In genomic region chrX:46757052-46757451, GRCh38 we compare ENCODE assay signal across 7 cellular contexts. TPM values are rescaled to one million over a fixed set of nuclear protein-coding genes. Genes with fewer than 3 reads are reported as not detected.
A peak's percentile ranks its signal among the peaks of the same experiment; 100 is the strongest.
DNase-seq lines count a peak whose midpoint lies in the region; ATAC-seq and TF ChIP-seq lines count a peak whose summit lies in the region.

No MANE protein-coding gene starts in this region.

- peak overlapping the region in 5 of 8 donors; percentile 37 to 93 (median 86) for H3K4me3 Mint-ChIP-seq in CD4-positive, alpha-beta memory T cell
- H3K4me3 Mint-ChIP-seq in H9 (peak overlapping the region; percentile 78 to 90), naive B cell (peak overlapping the region; percentile 96 to 99 (median 97))
- H3K4me3 Mint-ChIP-seq in activated CD4-positive, alpha-beta memory T cell treated with anti-CD3 and anti-CD28 coated beads for 36 hours, result peak overlapping the region; percentile 94

- no peaks in the 10 kb centered on the region for H3K79me1 ChIP-seq in H9 (ENCODE audit: insufficient read depth, low read depth, low read length, poor library complexity, severe bottlenecking)

- H3K4me3 ChIP-seq in CD4-positive, alpha-beta memory T cell (ENCODE audit: low read length in 2 of 2), result no peak overlapping the region
- no peak overlapping the region for H3K4me3 ChIP-seq in vagina
- H3K4me3 ChIP-seq in tibial artery, result no peak overlapping the region

- no peaks in the 10 kb centered on the region for H3K27me3 Mint-ChIP-seq in CD4-positive, alpha-beta memory T cell
- peaks cover 8% of the 10 kb centered on the region; the same call in 1 of the 2 replicates for H3K27me3 Mint-ChIP-seq in H9 (ENCODE audit: low read depth)
- no peaks in the 10 kb centered on the region for H3K27me3 Mint-ChIP-seq in activated CD4-positive, alpha-beta memory T cell treated with anti-CD3 and anti-CD28 coated beads for 36 hours
- no peaks in the 10 kb centered on the region for H3K27me3 Mint-ChIP-seq in naive B cell

- H3K9ac ChIP-seq in H9 (ENCODE audit: extremely low read depth, insufficient read length, low read length), result no peak overlapping the region

- no peak overlapping the region for H4K8ac ChIP-seq in H9 (replicated peaks; ENCODE audit: insufficient read length, low read depth, low read length)

- H3K4ac ChIP-seq in H9 (ENCODE audit: low read depth, low read length), result no peak overlapping the region

- H2BK12ac ChIP-seq in H9 (ENCODE audit: insufficient read length, low read depth, low read length), result no peak overlapping the region

- no peak for TF ChIP-seq POLR2A in vagina (IDR thresholded peaks at IDR 0.05)

- H4K5ac ChIP-seq in H9 (ENCODE audit: insufficient read length, low read depth, low read length), result no peak overlapping the region

- H2BK20ac ChIP-seq in H9 (ENCODE audit: low read depth, low read length, poor library complexity, severe bottlenecking), result no peak overlapping the region

- intact Hi-C loops in CD4-positive, alpha-beta memory T cell (cut with micrococcal nuclease), result loop anchor here (5.0 kb wide), 1 partner anchor 145 kb away; no protein-coding TSS in a partner anchor
- intact Hi-C loops in activated CD4-positive, alpha-beta memory T cell treated with anti-CD3 and anti-CD28 coated beads for 36 hours (cut with micrococcal nuclease), result loop anchor here (5.0 kb wide), 1 partner anchor 45 kb away; no protein-coding TSS in a partner anchor
- intact Hi-C loops in vagina (cut with DNase I), result loop anchor here (5.0 kb wide), 1 partner anchor 35 kb away; no protein-coding TSS in a partner anchor
- intact Hi-C loops in tibial artery (cut with DNase I; ENCODE audit: low total_unique reads), result loop anchor here (5.0 kb wide), 2 partner anchors 270 to 335 kb away; no protein-coding TSS in a partner anchor

- no peak overlapping the region for H2AK5ac ChIP-seq in H9 (ENCODE audit: insufficient read length, low read length)

- WGBS in H9 (ENCODE audit: extremely low coverage, insufficient read length, low lambda C conversion rate), result no CpG with 5 or more reads among the region's 8 CpGs

- no peak overlapping the region for H3T11ph ChIP-seq in H9 (ENCODE audit: low read length)

- H3K23me2 ChIP-seq in H9 (ENCODE audit: insufficient read length, low read depth, low read length, poor library complexity, severe bottlenecking), result peaks cover 12% of the 10 kb centered on the region

- POLR2A ChIA-PET in CD4-positive, alpha-beta memory T cell (lab: Charles Lee; ENCODE audit: partially characterized antibody), result no interaction called here
- POLR2A ChIA-PET in activated CD4-positive, alpha-beta memory T cell treated with anti-CD3 and anti-CD28 coated beads for 36 hours (lab: Charles Lee), result no interaction called here

- H2BK120ac ChIP-seq in H9 (ENCODE audit: low read depth, low read length, poor library complexity, severe bottlenecking), result no peak overlapping the region

- peaks cover 6% of the 10 kb centered on the region for H3K4me1 ChIP-seq in CD4-positive, alpha-beta memory T cell (ENCODE audit: insufficient read depth, low read length)
- peaks cover 5% of the 10 kb centered on the region; the same call in 1 of the 2 replicates for H3K4me1 ChIP-seq in H9 (ENCODE audit: insufficient read depth, low read length)
- no peaks in the 10 kb centered on the region for H3K4me1 ChIP-seq in vagina
- H3K4me1 ChIP-seq in tibial artery, result peaks cover 0 to 8% (median 3%) of the 10 kb centered on the region in 4 donors

- H3K14ac ChIP-seq in H9 (ENCODE audit: insufficient read depth, low read length), result no peak overlapping the region

- peak overlapping the region; percentile 6 for H3K4me2 ChIP-seq in H9 (ENCODE audit: insufficient read depth, insufficient read length, low read length)

- H2AFZ ChIP-seq in H9 (ENCODE audit: low read length), result no peak overlapping the region

- H3K9me3 Mint-ChIP-seq in CD4-positive, alpha-beta memory T cell, result peaks cover 0 to 3% (median 0%) of the 10 kb centered on the region in 8 donors
- H3K9me3 Mint-ChIP-seq in H9 (peaks cover 74 to 79% of the 10 kb centered on the region in 2 experiments), naive B cell (peaks cover 0 to 5% (median 0%) of the 10 kb centered on the region in 7 donors)
- H3K9me3 Mint-ChIP-seq in activated CD4-positive, alpha-beta memory T cell treated with anti-CD3 and anti-CD28 coated beads for 36 hours, result no peaks in the 10 kb centered on the region

- CTCF ChIA-PET in CD4-positive, alpha-beta memory T cell (lab: Charles Lee; ENCODE audit: partially characterized antibody), result interaction anchor here (3.7 kb wide), 1 partner anchor 40 kb away, joined by 13 read pairs; no protein-coding TSS in a partner anchor
- CTCF ChIA-PET in activated CD4-positive, alpha-beta memory T cell treated with anti-CD3 and anti-CD28 coated beads for 36 hours (lab: Charles Lee), result no interaction called here

- H3K23ac ChIP-seq in H9 (ENCODE audit: insufficient read length, low read depth, low read length), result no peak overlapping the region

- TF ChIP-seq CTCF in H9 (conservative IDR thresholded peaks at IDR 0.05), result no peak
- TF ChIP-seq CTCF in vagina (IDR thresholded peaks at IDR 0.05), result no peak
- TF ChIP-seq CTCF in tibial artery (IDR thresholded peaks at IDR 0.05), result no peak

- no peak overlapping the region for H3K18ac ChIP-seq in H9 (ENCODE audit: insufficient read length, low read depth, low read length)

- no peak for DNase-seq in CD4-positive, alpha-beta memory T cell
- DNase-seq in H9 (no peak), naive B cell (no peak), vagina (ENCODE audit: extremely low spot score in 2 of 2) (no peak), tibial artery (no peak)
- no peak for DNase-seq in activated CD4-positive, alpha-beta memory T cell treated with anti-CD3 and anti-CD28 coated beads for 36 hours
- no peak for DNase-seq in central memory CD4-positive, alpha-beta T cell

- peaks cover 5 to 21% (median 13%) of the 10 kb centered on the region in 4 donors for H3K4me1 Mint-ChIP-seq in CD4-positive, alpha-beta memory T cell
- H3K4me1 Mint-ChIP-seq in H9 (peaks cover 33 to 35% of the 10 kb centered on the region in 2 experiments), naive B cell (peaks cover 28 to 58% (median 31%) of the 10 kb centered on the region in 3 donors)
- H3K4me1 Mint-ChIP-seq in activated CD4-positive, alpha-beta memory T cell treated with anti-CD3 and anti-CD28 coated beads for 36 hours (ENCODE audit: low read depth), result peaks cover 32% of the 10 kb centered on the region

- H3K36me3 Mint-ChIP-seq in CD4-positive, alpha-beta memory T cell, result peaks cover 0 to 6% of the 10 kb centered on the region in 2 donors
- H3K36me3 Mint-ChIP-seq in H9 (ENCODE audit: insufficient read depth in 1 of 3, low read depth in 3 of 3) (peaks cover 4 to 9% (median 7%) of the 10 kb centered on the region in 3 experiments; a peak in 4 of 7 replicates), naive B cell (no peaks in the 10 kb centered on the region)
- H3K36me3 Mint-ChIP-seq in activated CD4-positive, alpha-beta memory T cell treated with anti-CD3 and anti-CD28 coated beads for 36 hours, result peaks cover 4% of the 10 kb centered on the region

- no peaks in the 10 kb centered on the region for H4K20me1 ChIP-seq in H9 (ENCODE audit: control insufficient read depth, insufficient read depth, insufficient read length)

- H2BK15ac ChIP-seq in H9 (ENCODE audit: low read depth, low read length), result no peak overlapping the region

- no peak overlapping the region for H3K56ac ChIP-seq in H9 (ENCODE audit: insufficient read length, low read depth, low read length)

- peaks cover 4% of the 10 kb centered on the region; the same call in 1 of the 2 replicates for H3K79me2 ChIP-seq in H9 (ENCODE audit: insufficient read depth, low read length)

- H3K27me3 ChIP-seq in CD4-positive, alpha-beta memory T cell (ENCODE audit: insufficient read depth, low read length), result no peaks in the 10 kb centered on the region
- H3K27me3 ChIP-seq in H9 (ENCODE audit: insufficient read depth, low read length), result no peaks in the 10 kb centered on the region
- H3K27me3 ChIP-seq in vagina, result no peaks in the 10 kb centered on the region
- H3K27me3 ChIP-seq in tibial artery, result no peaks in the 10 kb centered on the region

- H2BK5ac ChIP-seq in H9 (ENCODE audit: insufficient read length, low read length), result no peak overlapping the region

- peak overlapping the region in 2 of 7 donors; percentile 35 to 44 for H3K27ac Mint-ChIP-seq in CD4-positive, alpha-beta memory T cell
- no peak overlapping the region for H3K27ac Mint-ChIP-seq in H9
- H3K27ac Mint-ChIP-seq in activated CD4-positive, alpha-beta memory T cell treated with anti-CD3 and anti-CD28 coated beads for 36 hours, result no peak overlapping the region
- peak overlapping the region in 4 of 6 donors; percentile 80 to 93 (median 90) for H3K27ac Mint-ChIP-seq in naive B cell

- H3K36me3 ChIP-seq in CD4-positive, alpha-beta memory T cell (ENCODE audit: insufficient read depth, low read length), result no peaks in the 10 kb centered on the region
- H3K36me3 ChIP-seq in vagina, result no peaks in the 10 kb centered on the region
- no peaks in the 10 kb centered on the region for H3K36me3 ChIP-seq in tibial artery

- H4K91ac ChIP-seq in H9 (ENCODE audit: insufficient read length, low read depth, low read length), result no peak overlapping the region

- no peak for ATAC-seq in naive B cell (ENCODE audit: low read depth in 2 of 2)

- no peak overlapping the region for H3K27ac ChIP-seq in CD4-positive, alpha-beta memory T cell (ENCODE audit: low read depth, low read length)
- H3K27ac ChIP-seq in H9 (ENCODE audit: insufficient read length, low read depth, low read length) (no peak overlapping the region), vagina (no peak overlapping the region), tibial artery (no peak overlapping the region)

- H3K9me3 ChIP-seq in CD4-positive, alpha-beta memory T cell (ENCODE audit: control insufficient read depth in 1 of 2, low read length in 2 of 2), result no peaks in the 10 kb centered on the region
- peaks cover 10% of the 10 kb centered on the region for H3K9me3 ChIP-seq in H9 (ENCODE audit: control insufficient read depth, low read depth, low read length)
- H3K9me3 ChIP-seq in vagina, result no peaks in the 10 kb centered on the region
- peaks cover 0 to 4% (median 0%) of the 10 kb centered on the region in 3 donors for H3K9me3 ChIP-seq in tibial artery

RNA-seq across cellular contexts. Expression of gene SLC9A7, which starts 1.9 kb away (rescaled TPM):
- total RNA-seq in CD4-positive, alpha-beta memory T cell, result 1 to 10 TPM; 2.8 to 3.5 TPM
- 1 to 10 TPM in 1 of 2 donors, under 1 TPM in 1; 0.42 to 1.2 TPM for polyA plus RNA-seq in CD4-positive, alpha-beta memory T cell
- total RNA-seq in H9 (2021), result 5.6 and 5.9 TPM in 2 replicates
- 10 to 100 TPM; 17.7 to 17.8 TPM for total RNA-seq in activated CD4-positive, alpha-beta memory T cell treated with anti-CD3 and anti-CD28 coated beads for 36 hours
- 10 to 100 TPM; 13.5 to 60.6 (median 42.5) TPM for polyA plus RNA-seq in naive B cell (ENCODE audit: low read depth in 6 of 6)
- 4.2 TPM for total RNA-seq in vagina

Comparison
In these comparisons a context has a peak if more than half of its experiments do, and no peak if none do; other contexts are left out.
1. H3K27ac Mint-ChIP-seq: peak in naive B cell (4 of 6); none in H9 (0 of 3) and activated CD4-positive, alpha-beta memory T cell treated with anti-CD3 and anti-CD28 coated beads for 36 hours (single experiment).
2. Peak in every context shown above with its lines, with median percentiles within 50 percentile points of each other: H3K4me3 Mint-ChIP-seq.